Comparison of ENCODE assay signal across 8 cellular contexts in genomic region chr10:114634607-114634974, GRCh38. TPM values are rescaled to one million over a fixed set of nuclear protein-coding genes. Genes with fewer than 3 reads are reported as not detected.
A peak's percentile ranks its signal among the peaks of the same experiment; 100 is the strongest.
DNase-seq lines count a peak whose midpoint lies in the region; ATAC-seq, FAIRE-seq and TF ChIP-seq lines count a peak whose summit lies in the region.

No MANE protein-coding gene starts in this region.

- FAIRE-seq in K562 (lab: Jason Lieb, UNC) (peak; percentile 70), islet of Langerhans (lab: Jason Lieb, UNC) (peak; percentile 85)

- POLR2A ChIA-PET in K562 (lab: Yijun Ruan, JAX): no interaction called here

- DNase-seq in HT-29 (ENCODE audit: low spot score): peak; percentile 55
- DNase-seq in K562 (ENCODE audit: extremely low read depth in 1 of 4, low spot score in 3 of 4): peak; percentile 31 to 66 (median 44)
- DNase-seq in testis: peak; percentile 92
- no peak for DNase-seq in activated CD8-positive, alpha-beta memory T cell treated with anti-CD3 and anti-CD28 coated beads for 24 hours
- DNase-seq in mesenteric fat pad (ENCODE audit: low spot score): no peak
- no peak for DNase-seq in NCI-H2107 (lab: John Stamatoyannopoulos, UW)

- intact Hi-C loops in K562 (cut with micrococcal nuclease): no loop called here
- intact Hi-C loops in testis (cut with DNase I; ENCODE audit: low total_unique reads): no loop called here

- H3K27me3 ChIP-seq in K562 (ENCODE audit: control insufficient read depth in 2 of 2, insufficient read depth in 2 of 2, low read length in 2 of 2) (peaks cover 10 to 27% of the 10 kb centered on the region in 2 experiments), testis (no peaks in the 10 kb centered on the region)

- no peak; the same call in 2 of the 3 replicates for ATAC-seq in K562
- no peak for ATAC-seq in GM21723 (IDR thresholded peaks at IDR 0.05; ENCODE audit: unreplicated experiment)

- in situ Hi-C loops in K562 (cut with MboI): no loop called here

- no peak overlapping the region for H3K27ac ChIP-seq in K562 (ENCODE audit: extremely low read depth, low read depth, low read length)
- peak overlapping the region; percentile 22 to 65 for H3K27ac ChIP-seq in testis

- H3K9ac ChIP-seq in K562 (ENCODE audit: insufficient read depth in 1 of 2, low read depth in 2 of 2, low read length in 2 of 2): no peak overlapping the region

- TF ChIP-seq POLR2A in K562 (conservative IDR thresholded peaks at IDR 0.05) (no peak), testis (IDR thresholded peaks at IDR 0.05) (no peak)

- TF ChIP-seq CTCF in K562 (IDR thresholded peaks at IDR 0.05 in 2 of 3, conservative IDR thresholded peaks at IDR 0.05 in 1 of 3; ENCODE audit: insufficient read depth in 2 of 3, low read depth in 1 of 3, low read length in 3 of 3) (no peak), testis (IDR thresholded peaks at IDR 0.05) (no peak)

- CTCF ChIA-PET in K562 (lab: Yijun Ruan, JAX; ENCODE audit: low intra/inter-chr PET ratio): no interaction called here

- H3K4me3 ChIP-seq in K562 (no peak overlapping the region), testis (no peak overlapping the region)

- no peaks in the 10 kb centered on the region for H4K20me1 ChIP-seq in K562 (replicated peaks; ENCODE audit: control insufficient read depth, insufficient read depth, low read length)

- no peak overlapping the region for H2AFZ ChIP-seq in K562 (ENCODE audit: low read depth, low read length)

- no peak; the same call in 1 of the 2 replicates for TF ChIP-seq EP300 in K562 (IDR thresholded peaks at IDR 0.05; ENCODE audit: low read length)

- no peak for TF ChIP-seq RAD21 in K562 (CRISPR knock-in tag; conservative IDR thresholded peaks at IDR 0.05 in 1 of 2, IDR thresholded peaks at IDR 0.05 in 1 of 2)

- peaks cover 0 to 5% of the 10 kb centered on the region in 2 experiments; a peak in 2 of 5 replicates for H3K4me1 ChIP-seq in K562 (replicated peaks in 1 of 2; ENCODE audit: control insufficient read depth in 2 of 2, insufficient read depth in 2 of 2, low read length in 2 of 2)
- peaks cover 26% of the 10 kb centered on the region for H3K4me1 ChIP-seq in testis

- H3K79me2 ChIP-seq in K562 (ENCODE audit: control insufficient read depth, insufficient read depth, low read length): no peaks in the 10 kb centered on the region

- no TSS peak for BruUV-seq in K562 (replicated peaks; lab: Mats Ljungman, UMichigan)

- H3K36me3 ChIP-seq in K562 (ENCODE audit: control insufficient read depth, insufficient read depth, low read length) (no peaks in the 10 kb centered on the region), testis (ENCODE audit: low read depth, missing control alignments) (no peaks in the 10 kb centered on the region)

- no peaks in the 10 kb centered on the region for H3K9me3 ChIP-seq in K562 (replicated peaks; ENCODE audit: control insufficient read depth, insufficient read depth, low read depth, low read length)
- H3K9me3 ChIP-seq in testis: no peaks in the 10 kb centered on the region

- H3K9me1 ChIP-seq in K562 (ENCODE audit: control insufficient read depth, insufficient read depth, low read length): no peaks in the 10 kb centered on the region

- WGBS in K562 (ENCODE audit: insufficient coverage, low coverage, missing lambda C conversion rate): 3% methylated on average over 4 of the region's 4 CpGs
- 18 to 20% methylated on average over 4 of the region's 4 CpGs for WGBS in testis, 2 donors

- H3K4me2 ChIP-seq in K562 (ENCODE audit: insufficient read depth, low read length): peak overlapping the region; percentile 11; the same call in 1 of the 2 replicates

TF ChIP-seq in K562, 482 proteins besides CTCF, POLR2A, EP300 and RAD21 (continues in another document):
- TF ChIP-seq CBFA2T3 (IDR thresholded peaks at IDR 0.05) (peak; percentile 52), SIRT6 (IDR thresholded peaks at IDR 0.05; ENCODE audit: low read depth, low read length) (no peak), ZNF589 (CRISPR knock-in tag; IDR thresholded peaks at IDR 0.05; ENCODE audit: low read depth) (no peak), RBFOX2 (IDR thresholded peaks at IDR 0.05; ENCODE audit: low read depth, low read length) (no peak), IRF2 (CRISPR knock-in tag; IDR thresholded peaks at IDR 0.05) (no peak), RUNX1 (IDR thresholded peaks at IDR 0.05; ENCODE audit: low read depth) (no peak), PTRF (tag; IDR thresholded peaks at IDR 0.05) (no peak), TCFL5 (CRISPR knock-in tag; conservative IDR thresholded peaks at IDR 0.05) (no peak), ZNF280B (CRISPR knock-in tag; IDR thresholded peaks at IDR 0.05) (no peak), ZNF551 (CRISPR knock-in tag; IDR thresholded peaks at IDR 0.05) (no peak), FOXP4 (CRISPR knock-in tag; IDR thresholded peaks at IDR 0.05; ENCODE audit: borderline replicate concordance) (no peak), MLX (CRISPR knock-in tag; conservative IDR thresholded peaks at IDR 0.05) (no peak), SAFB (IDR thresholded peaks at IDR 0.05; ENCODE audit: borderline replicate concordance, low read depth, low read length) (no peak)
- TF ChIP-seq, protein P1, sequence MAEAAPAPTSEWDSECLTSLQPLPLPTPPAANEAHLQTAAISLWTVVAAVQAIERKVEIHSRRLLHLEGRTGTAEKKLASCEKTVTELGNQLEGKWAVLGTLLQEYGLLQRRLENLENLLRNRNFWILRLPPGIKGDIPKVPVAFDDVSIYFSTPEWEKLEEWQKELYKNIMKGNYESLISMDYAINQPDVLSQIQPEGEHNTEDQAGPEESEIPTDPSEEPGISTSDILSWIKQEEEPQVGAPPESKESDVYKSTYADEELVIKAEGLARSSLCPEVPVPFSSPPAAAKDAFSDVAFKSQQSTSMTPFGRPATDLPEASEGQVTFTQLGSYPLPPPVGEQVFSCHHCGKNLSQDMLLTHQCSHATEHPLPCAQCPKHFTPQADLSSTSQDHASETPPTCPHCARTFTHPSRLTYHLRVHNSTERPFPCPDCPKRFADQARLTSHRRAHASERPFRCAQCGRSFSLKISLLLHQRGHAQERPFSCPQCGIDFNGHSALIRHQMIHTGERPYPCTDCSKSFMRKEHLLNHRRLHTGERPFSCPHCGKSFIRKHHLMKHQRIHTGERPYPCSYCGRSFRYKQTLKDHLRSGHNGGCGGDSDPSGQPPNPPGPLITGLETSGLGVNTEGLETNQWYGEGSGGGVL (CRISPR knock-in tag; IDR thresholded peaks at IDR 0.05): no peak

RNA-seq across cellular contexts. Expression of gene ABLIM1, which starts 23.5 kb away (rescaled TPM):
- 45.9 and 52.1 TPM in 2 replicates for total RNA-seq in HT-29 (2014; rRNA removed; shearing (Covaris generic))
- total RNA-seq in K562 (2011; cell fraction: chromatin; rRNA removed; ENCODE audit: low replicate concordance): 0.23 and 0.69 TPM in 2 replicates
- total RNA-seq in K562 (2011; cell fraction: nucleolus; rRNA removed): 0.50 and 1.2 TPM in 2 replicates
- 0.69 and 0.73 TPM in 2 replicates for total RNA-seq in K562 (2011; cell fraction: nucleoplasm; rRNA removed)
- total RNA-seq in K562 (2014; rRNA removed) (under 0.01 TPM in 1 of 2 replicates, not detected in the other), K562 (2014; rRNA removed; fragmentation: Illumina TruSeq; extraction: Trizol) (not detected in 2 replicates), K562 (2015; rRNA removed; fragmentation: Illumina TruSeq; extraction: Trizol) (not detected in 2 replicates), K562 (2021) (0.49 and 0.81 TPM in 2 replicates), testis (100 to 1,000 TPM; 128 to 137 TPM), mesenteric fat pad (103 TPM)
- polyA plus RNA-seq in K562 (2011; rRNA removed) (0.05 and 0.14 TPM in 2 replicates), K562 (2014; fragmentation: Illumina TruSeq; extraction: Trizol) (not detected in 2 replicates), K562 (2014; fragmentation: Nextera tagmentation; extraction: Ambion mirVana) (not detected), K562 (2014; rRNA removed) (0.03 and 0.07 TPM in 2 replicates), testis (ENCODE audit: insufficient read depth, low read depth, low replicate concordance) (90.0 TPM)
- polyA plus RNA-seq in K562 (2011; cell fraction: cytosol; rRNA removed): 0.03 TPM in 1 of 2 replicates, not detected in the other
- 0.21 TPM in 1 of 2 replicates, not detected in the other for polyA plus RNA-seq in K562 (2011; cell fraction: nucleus; rRNA removed)
- polyA plus RNA-seq in K562 (2012): 0.01 and 0.05 TPM in 2 replicates
- polyA minus RNA-seq in K562 (2011; rRNA and poly(A)+ RNA removed): 0.03 and 0.11 TPM in 2 replicates
- polyA minus RNA-seq in K562 (2011; cell fraction: cytosol; rRNA and poly(A)+ RNA removed): 0.10 and 0.82 TPM in 2 replicates
- polyA minus RNA-seq in K562 (2011; cell fraction: nucleus; rRNA and poly(A)+ RNA removed): 0.27 TPM in 1 of 2 replicates, not detected in the other

Comparison
In these comparisons a context has a peak if more than half of its experiments do, and no peak if none do; other contexts are left out.
1. DNase-seq: peak in HT-29 (single experiment), K562 (4 of 4) and testis (single experiment); none in activated CD8-positive, alpha-beta memory T cell treated with anti-CD3 and anti-CD28 coated beads for 24 hours (single experiment), mesenteric fat pad (single experiment) and NCI-H2107 (single experiment).
2. RNA of gene ABLIM1, which starts 23.5 kb away (total RNA-seq): 128 to 137 TPM in testis, 103 TPM in mesenteric fat pad (single experiment) and 45.9 to 52.1 TPM in HT-29; under 0.01 to 1.2 TPM in K562; every median in the first group is over 10 times any median in the second.